ENCODE assay signal across 8 cellular contexts in the genomic region with DNA sequence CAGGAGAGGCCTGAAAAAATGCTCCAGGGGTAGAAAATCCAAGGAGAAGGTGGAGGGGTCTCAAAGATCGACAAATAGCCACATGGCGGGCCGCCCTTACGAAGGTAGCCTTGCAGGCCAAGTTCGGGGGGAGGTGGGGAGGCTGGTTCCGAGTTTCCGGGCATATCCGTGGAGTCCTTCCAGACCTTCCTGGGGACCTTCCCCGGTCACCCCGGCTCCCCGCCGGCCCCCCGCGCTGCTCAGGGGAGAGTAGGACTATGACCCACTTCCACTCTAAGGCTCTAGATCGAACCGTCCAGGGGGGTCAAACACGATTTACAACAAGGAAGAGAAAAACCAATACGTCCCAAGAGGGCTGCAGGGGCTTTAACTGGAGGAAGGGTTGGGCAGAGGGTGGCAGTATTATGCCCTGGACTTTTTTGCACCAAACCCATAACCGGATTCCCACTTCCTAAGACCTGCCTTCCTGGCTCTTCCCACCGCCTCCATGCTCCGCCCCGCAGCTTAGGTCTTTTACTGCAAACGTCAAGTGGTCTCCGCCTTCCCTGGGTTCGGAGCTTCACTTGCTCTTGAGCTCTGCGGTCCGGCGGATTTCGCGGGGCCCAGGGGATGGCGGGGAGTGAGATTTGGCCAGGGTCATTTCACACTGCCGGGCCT. TPM values are rescaled to one million over a fixed set of nuclear protein-coding genes. Genes with fewer than 3 reads are reported as not detected.
A peak's percentile ranks its signal among the peaks of the same experiment; 100 is the strongest.
DNase-seq lines count a peak whose midpoint lies in the region; ATAC-seq and TF ChIP-seq lines count a peak whose summit lies in the region.

No MANE protein-coding gene starts in this region.

- H3K4me3 Mint-ChIP-seq in naive thymus-derived CD4-positive, alpha-beta T cell = peak overlapping the region in 4 of 10 donors; percentile 40 to 69 (median 50)

- H3K27me3 ChIP-seq in SJSA1 (replicated peaks) (no peaks in the 10 kb centered on the region), muscle layer of colon (ENCODE audit: control insufficient read depth in 1 of 2, insufficient read depth in 2 of 2, low read length in 2 of 2) (peaks cover 10 to 12% of the 10 kb centered on the region in 2 donors)
- peaks cover 0 to 11% of the 10 kb centered on the region in 2 donors for H3K27me3 ChIP-seq in naive thymus-derived CD4-positive, alpha-beta T cell (ENCODE audit: control insufficient read depth in 2 of 2, insufficient read depth in 2 of 2, low read length in 2 of 2)

- H3K9me3 ChIP-seq in SJSA1 (replicated peaks) (0 out of 2 replicates have a peak, but pooled peaks cover 3% of the 10 kb centered on the region), muscle layer of colon (ENCODE audit: low read length) (no peaks in the 10 kb centered on the region)
- no peaks in the 10 kb centered on the region for H3K9me3 ChIP-seq in naive thymus-derived CD4-positive, alpha-beta T cell (ENCODE audit: control insufficient read depth in 2 of 3, low read length in 3 of 3)

- no peak overlapping the region for H3K27ac Mint-ChIP-seq in naive thymus-derived CD4-positive, alpha-beta T cell

- peak; percentile 60 for ATAC-seq in esophagus mucosa
- ATAC-seq in HG02973 (IDR thresholded peaks at IDR 0.05; ENCODE audit: unreplicated experiment) = no peak
- no peak for ATAC-seq in naive thymus-derived CD4-positive, alpha-beta T cell

- peaks cover 0 to 10% (median 5%) of the 10 kb centered on the region in 7 donors for H3K4me1 Mint-ChIP-seq in naive thymus-derived CD4-positive, alpha-beta T cell

- CTCF ChIA-PET in naive thymus-derived CD4-positive, alpha-beta T cell (lab: Charles Lee) = no interaction called here

- peaks cover 0 to 12% (median 4%) of the 10 kb centered on the region in 11 donors for H3K9me3 Mint-ChIP-seq in naive thymus-derived CD4-positive, alpha-beta T cell

- DNase-seq in GM10266 (ENCODE audit: extremely low spot score) = peak; percentile 44
- DNase-seq in HS-5 (ENCODE audit: low read depth) = peak; percentile 51
- peak in 1 of 2 experiments; percentile 70 for DNase-seq in SJSA1 (ENCODE audit: low read depth in 1 of 2, low spot score in 2 of 2)
- no peak for DNase-seq in activated CD4-positive, CD25-positive, alpha-beta regulatory T cell treated with anti-CD3 and anti-CD28 coated beads, Interleukin-2, amount 50 U/mL, for 72 hours
- no peak for DNase-seq in naive thymus-derived CD4-positive, alpha-beta T cell

- H3K4me1 ChIP-seq in SJSA1 (replicated peaks) = peaks cover 17% of the 10 kb centered on the region
- H3K4me1 ChIP-seq in muscle layer of colon (ENCODE audit: insufficient read depth, low read length) = peaks cover 8% of the 10 kb centered on the region
- H3K4me1 ChIP-seq in naive thymus-derived CD4-positive, alpha-beta T cell (ENCODE audit: control insufficient read depth in 2 of 2, insufficient read depth in 2 of 2, low read length in 2 of 2) = no peaks in the 10 kb centered on the region

- H3K9ac ChIP-seq in muscle layer of colon (ENCODE audit: low read length) = no peak overlapping the region

- intact Hi-C loops in naive thymus-derived CD4-positive, alpha-beta T cell (cut with micrococcal nuclease) = no loop called here

- H3K27ac ChIP-seq in SJSA1 = no peak overlapping the region
- H3K27ac ChIP-seq in muscle layer of colon (ENCODE audit: low read depth, low read length) = peak overlapping the region; percentile 47
- no peak overlapping the region for H3K27ac ChIP-seq in naive thymus-derived CD4-positive, alpha-beta T cell (ENCODE audit: low read depth, low read length)

- H3K36me3 Mint-ChIP-seq in naive thymus-derived CD4-positive, alpha-beta T cell = peaks cover 0 to 4% (median 0%) of the 10 kb centered on the region in 5 donors

- peaks cover 51 to 71% (median 60%) of the 10 kb centered on the region in 5 donors for H3K27me3 Mint-ChIP-seq in naive thymus-derived CD4-positive, alpha-beta T cell

- TF ChIP-seq CTCF in GM10266 (IDR thresholded peaks at IDR 0.05; ENCODE audit: control insufficient read depth, insufficient read depth, low read depth, missing control alignments) = no peak

- H3K4me3 ChIP-seq in SJSA1 = peak overlapping the region; percentile 97
- peak overlapping the region; percentile 72 to 91 for H3K4me3 ChIP-seq in muscle layer of colon (ENCODE audit: low read depth in 1 of 2, low read length in 2 of 2)
- H3K4me3 ChIP-seq in naive thymus-derived CD4-positive, alpha-beta T cell (ENCODE audit: low read length) = no peak overlapping the region

- POLR2A ChIA-PET in naive thymus-derived CD4-positive, alpha-beta T cell (lab: Charles Lee) = no interaction called here

- H3K36me3 ChIP-seq in SJSA1 (peaks cover 7% of the 10 kb centered on the region), muscle layer of colon (ENCODE audit: insufficient read depth, low read length) (no peaks in the 10 kb centered on the region)
- H3K36me3 ChIP-seq in naive thymus-derived CD4-positive, alpha-beta T cell (ENCODE audit: control insufficient read depth in 2 of 3, insufficient read depth in 3 of 3, low read length in 3 of 3) = no peaks in the 10 kb centered on the region

RNA-seq across cellular contexts. Expression of a gene that starts 0.8 kb away (rescaled TPM):
- 9.0 and 15.0 TPM in 2 replicates for total RNA-seq in SJSA1 (2014; rRNA removed; shearing (Covaris generic))
- 0.96 TPM for total RNA-seq in esophagus mucosa
- not detected for total RNA-seq in naive thymus-derived CD4-positive, alpha-beta T cell
- polyA plus RNA-seq in naive thymus-derived CD4-positive, alpha-beta T cell = not detected

Comparison
In these comparisons a context has a peak if more than half of its experiments do, and no peak if none do; other contexts are left out.
1. DNase-seq: peak in GM10266 (single experiment) and HS-5 (single experiment); none in activated CD4-positive, CD25-positive, alpha-beta regulatory T cell treated with anti-CD3 and anti-CD28 coated beads, Interleukin-2, amount 50 U/mL, for 72 hours (single experiment) and naive thymus-derived CD4-positive, alpha-beta T cell (0 of 9).